ENCODE assay signal across 9 cellular contexts in genomic region chrX:46325312-46325877, GRCh38.
DNase-seq lines count a peak whose midpoint lies in the region; ATAC-seq and TF ChIP-seq lines count a peak whose summit lies in the region.
"Had no signal": no experiment of that assay in that cellular context is flagged by ENCODE, and none has a peak within 500 bp of the region (broad histone marks: within the 10 kb centered on the region; RNA-seq: fewer than 3 reads in every experiment).

No MANE protein-coding gene starts in this region.

- H3K9me3 Mint-ChIP-seq in activated CD4-positive, alpha-beta memory T cell treated with anti-CD3 and anti-CD28 coated beads for 36 hours, result no peaks in the 10 kb centered on the region
- H3K9me3 Mint-ChIP-seq: memory B cell had no signal

- no peak for TF ChIP-seq EP300 in esophagus muscularis mucosa (IDR thresholded peaks at IDR 0.05)

- H3K36me3 ChIP-seq in esophagus muscularis mucosa, result no peaks in the 10 kb centered on the region
- no peaks in the 10 kb centered on the region for H3K36me3 ChIP-seq in BE2C

- intact Hi-C loops in activated CD4-positive, alpha-beta memory T cell treated with anti-CD3 and anti-CD28 coated beads for 36 hours (cut with micrococcal nuclease), result loop anchor here (2.0 to 10.0 kb wide), 5 partner anchors 15 to 473 kb away; partner anchors contain the start of gene ZNF674
- intact Hi-C loops in esophagus muscularis mucosa (cut with DNase I), result no loop called here

- POLR2A ChIA-PET in activated CD4-positive, alpha-beta memory T cell treated with anti-CD3 and anti-CD28 coated beads for 36 hours (lab: Charles Lee), result no interaction called here

- H3K4me3 ChIP-seq in foreskin fibroblast (ENCODE audit: low read depth in 1 of 2, low read length in 2 of 2) (no peak overlapping the region), esophagus muscularis mucosa (no peak overlapping the region), BE2C (ENCODE audit: low read depth, low read length) (no peak overlapping the region)

- no peak for TF ChIP-seq CTCF in foreskin fibroblast (IDR thresholded peaks at IDR 0.05; ENCODE audit: low read depth, low read length)
- TF ChIP-seq CTCF in esophagus muscularis mucosa (IDR thresholded peaks at IDR 0.05), result no peak
- TF ChIP-seq CTCF in BE2C (IDR thresholded peaks at IDR 0.05; ENCODE audit: low read depth, low read length), result no peak

- DNase-seq in HPDE6-E6E7 (ENCODE audit: extremely low spot score), result peak; percentile 45
- peak; percentile 77 for DNase-seq in activated CD4-positive, alpha-beta memory T cell treated with anti-CD3 and anti-CD28 coated beads for 36 hours
- DNase-seq in foreskin fibroblast, result peak; percentile 41 to 67
- DNase-seq in stimulated activated CD4-positive, alpha-beta T cell treated with anti-CD3 and anti-CD28 coated beads, TNF-alpha, amount 100 ng/mL, for 24 hours (ENCODE audit: low read depth in 3 of 3), result peak; percentile 32 to 59 (median 45)
- DNase-seq in esophagus muscularis mucosa (ENCODE audit: extremely low spot score), result no peak
- DNase-seq in BE2C, result no peak
- no peak for DNase-seq in globus pallidus (ENCODE audit: low spot score)

- H3K27ac ChIP-seq in esophagus muscularis mucosa (replicated peaks in 1 of 4), result no peak overlapping the region

- CTCF ChIA-PET in activated CD4-positive, alpha-beta memory T cell treated with anti-CD3 and anti-CD28 coated beads for 36 hours (lab: Charles Lee), result no interaction called here

- no peak for TF ChIP-seq POLR2A in esophagus muscularis mucosa (IDR thresholded peaks at IDR 0.05; ENCODE audit: low read depth)

- ATAC-seq in HG03460 (IDR thresholded peaks at IDR 0.05; ENCODE audit: unreplicated experiment), result no peak

- H3K27ac Mint-ChIP-seq in activated CD4-positive, alpha-beta memory T cell treated with anti-CD3 and anti-CD28 coated beads for 36 hours, result peak overlapping the region; percentile 79
- H3K27ac Mint-ChIP-seq: memory B cell had no signal

- peaks cover 62% of the 10 kb centered on the region for H3K4me1 Mint-ChIP-seq in activated CD4-positive, alpha-beta memory T cell treated with anti-CD3 and anti-CD28 coated beads for 36 hours (ENCODE audit: low read depth)
- H3K4me1 Mint-ChIP-seq: memory B cell had no signal

- no peaks in the 10 kb centered on the region for H3K27me3 ChIP-seq in esophagus muscularis mucosa
- H3K27me3 ChIP-seq in BE2C, result no peaks in the 10 kb centered on the region

- H3K9me3 ChIP-seq in esophagus muscularis mucosa (no peaks in the 10 kb centered on the region), BE2C (no peaks in the 10 kb centered on the region)

- H3K36me3 Mint-ChIP-seq in activated CD4-positive, alpha-beta memory T cell treated with anti-CD3 and anti-CD28 coated beads for 36 hours, result no peaks in the 10 kb centered on the region
- H3K36me3 Mint-ChIP-seq: memory B cell had no signal

- no peaks in the 10 kb centered on the region for H3K27me3 Mint-ChIP-seq in activated CD4-positive, alpha-beta memory T cell treated with anti-CD3 and anti-CD28 coated beads for 36 hours

- peaks cover 0 to 15% (median 11%) of the 10 kb centered on the region in 4 donors for H3K4me1 ChIP-seq in esophagus muscularis mucosa
- no peaks in the 10 kb centered on the region for H3K4me1 ChIP-seq in BE2C

- H3K4me3 Mint-ChIP-seq in activated CD4-positive, alpha-beta memory T cell treated with anti-CD3 and anti-CD28 coated beads for 36 hours, result peak overlapping the region; percentile 23
- H3K4me3 Mint-ChIP-seq: memory B cell had no signal

- WGBS in esophagus muscularis mucosa, result 33% methylated on average over 5 of the region's 5 CpGs

Comparison
In these comparisons a context has a peak if more than half of its experiments do, and no peak if none do; other contexts are left out.
1. DNase-seq: peak in HPDE6-E6E7 (single experiment), activated CD4-positive, alpha-beta memory T cell treated with anti-CD3 and anti-CD28 coated beads for 36 hours (single experiment), foreskin fibroblast (2 of 2) and stimulated activated CD4-positive, alpha-beta T cell treated with anti-CD3 and anti-CD28 coated beads, TNF-alpha, amount 100 ng/mL, for 24 hours (3 of 3); none in esophagus muscularis mucosa (single experiment), BE2C (single experiment) and globus pallidus (single experiment).